In the genomic region with DNA sequence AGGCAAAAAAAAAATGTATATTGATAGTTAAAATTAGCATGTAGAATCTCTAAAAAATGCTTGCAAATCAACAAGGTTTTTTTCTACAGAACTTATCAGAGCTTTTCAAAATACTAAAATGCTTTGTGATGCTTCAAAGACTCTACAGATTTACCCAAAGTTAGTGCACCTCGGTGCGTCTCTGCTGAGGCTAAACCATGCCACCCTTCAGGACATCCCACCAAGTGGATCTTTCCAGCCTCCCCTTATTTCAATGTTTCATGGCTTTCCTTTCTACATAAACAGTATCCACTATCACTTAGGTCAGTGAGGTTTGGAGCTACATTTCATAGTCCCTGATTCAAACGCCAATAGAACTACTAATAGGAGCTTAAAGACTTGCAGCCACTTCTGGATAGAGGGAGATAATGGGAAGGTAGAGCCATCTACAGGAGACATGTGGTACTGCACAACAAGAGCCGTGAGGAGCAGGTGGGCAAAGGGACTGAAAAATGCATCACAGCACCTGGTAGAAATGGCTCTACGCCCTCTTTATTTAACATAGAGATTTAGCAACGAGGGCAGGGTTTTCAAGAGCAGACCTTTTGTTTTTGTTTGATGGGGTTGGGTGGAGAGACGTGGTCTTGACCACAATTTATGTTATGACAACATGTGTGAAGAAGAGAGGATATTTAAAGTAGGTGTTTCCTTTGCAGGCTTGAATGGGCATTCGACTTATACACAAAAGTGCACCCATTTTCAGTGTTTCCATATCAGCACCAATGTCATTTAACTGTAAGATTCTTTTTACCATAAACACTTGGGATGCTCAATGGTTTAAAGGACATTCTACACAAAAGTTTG, we compare ENCODE assay signal across 8 cellular contexts. TPM values are rescaled to one million over a fixed set of nuclear protein-coding genes. Genes with fewer than 3 reads are reported as not detected.
DNase-seq lines count a peak whose midpoint lies in the region; ATAC-seq and TF ChIP-seq lines count a peak whose summit lies in the region.

No MANE protein-coding gene starts in this region.

- H3K9ac ChIP-seq in trophoblast cell (ENCODE audit: low read length) = no peak overlapping the region

- no peak overlapping the region for H3K14ac ChIP-seq in trophoblast cell (ENCODE audit: low read length)

- H3K4me3 ChIP-seq in GM12864 (ENCODE audit: low read depth, low read length) (no peak overlapping the region), trophoblast cell (ENCODE audit: low read depth, low read length) (no peak overlapping the region)

- H3K9me3 ChIP-seq in trophoblast cell (ENCODE audit: insufficient read depth, low read depth, low read length) = no peaks in the 10 kb centered on the region

- TF ChIP-seq CTCF in GM12864 (IDR thresholded peaks at IDR 0.05; ENCODE audit: low read depth, low read length, missing control alignments) = peak; percentile 93

- DNase-seq in AG08395 (ENCODE audit: low spot score) (peak; percentile 74), GM12864 (ENCODE audit: low read depth) (peak; percentile 30), NCI-H345 treated with DMSO at 0.1 percent for 48 hours (lab: John Stamatoyannopoulos, UW; ENCODE audit: unreplicated experiment) (peak; percentile 16), globus pallidus (ENCODE audit: low spot score) (peak; percentile 55), trophoblast cell (peak; percentile 8 to 66)
- DNase-seq in activated T-cell treated with anti-CD3 and anti-CD28 coated beads, Interleukin-2, amount 50 U/mL, for 72 hours = peak; percentile 31 to 47

- no peaks in the 10 kb centered on the region for H3K4me1 ChIP-seq in trophoblast cell (ENCODE audit: control insufficient read depth in 1 of 2, insufficient read depth in 2 of 2, low read length in 2 of 2)

- H4K12ac ChIP-seq in trophoblast cell (ENCODE audit: low read depth, low read length) = no peak overlapping the region

- no peaks in the 10 kb centered on the region for H3K36me3 Mint-ChIP-seq in activated T-cell treated with anti-CD3 and anti-CD28 coated beads, Interleukin-2, amount 50 U/mL, for 72 hours (ENCODE audit: insufficient read depth in 2 of 2)
- no peaks in the 10 kb centered on the region for H3K36me3 Mint-ChIP-seq in stimulated activated memory B cell treated with anti-CD40 and anti-IgM and Interleukin-4, amounts not matched to agents 10 μg/mL and 1 μg/mL and 100 μg/mL, for 72 hours

- H3K4ac ChIP-seq in trophoblast cell (ENCODE audit: low read depth, low read length) = no peak overlapping the region

- H2AK5ac ChIP-seq in trophoblast cell (ENCODE audit: low read length) = no peak overlapping the region

- no peaks in the 10 kb centered on the region for H3K9me3 Mint-ChIP-seq in activated T-cell treated with anti-CD3 and anti-CD28 coated beads, Interleukin-2, amount 50 U/mL, for 72 hours
- H3K9me3 Mint-ChIP-seq in stimulated activated memory B cell treated with anti-CD40 and anti-IgM and Interleukin-4, amounts not matched to agents 10 μg/mL and 1 μg/mL and 100 μg/mL, for 72 hours = no peaks in the 10 kb centered on the region

- no peak overlapping the region for H4K8ac ChIP-seq in trophoblast cell (ENCODE audit: low read depth, low read length)

- H3K27ac ChIP-seq in trophoblast cell (ENCODE audit: low read depth, low read length) = no peak overlapping the region

- H2BK120ac ChIP-seq in trophoblast cell (ENCODE audit: insufficient read depth, low read length, poor library complexity) = no peak overlapping the region

- H2AFZ ChIP-seq in trophoblast cell (ENCODE audit: insufficient read depth, low read length, poor library complexity) = no peak overlapping the region

- H2BK12ac ChIP-seq in trophoblast cell (ENCODE audit: low read length) = no peak overlapping the region

- no CpG with 5 or more reads among the region's 8 CpGs for WGBS in trophoblast cell (ENCODE audit: extremely low coverage, insufficient coverage, insufficient read length)

- no peaks in the 10 kb centered on the region for H3K79me2 ChIP-seq in trophoblast cell (ENCODE audit: control insufficient read depth, insufficient read depth, low read length, poor library complexity)

- ATAC-seq in HG03139 (IDR thresholded peaks at IDR 0.05; ENCODE audit: unreplicated experiment) = peak; percentile 69
- ATAC-seq in activated T-cell treated with anti-CD3 and anti-CD28 coated beads, Interleukin-2, amount 50 U/mL, for 72 hours (replicated peaks in 1 of 2) = peak in 1 of 2 donors; percentile 53
- ATAC-seq in stimulated activated memory B cell treated with anti-CD40 and anti-IgM and Interleukin-4, amounts not matched to agents 10 μg/mL and 1 μg/mL and 100 μg/mL, for 72 hours = no peak

- H3K36me3 ChIP-seq in trophoblast cell (ENCODE audit: control insufficient read depth in 1 of 2, insufficient read depth in 2 of 2, low read length in 2 of 2) = no peaks in the 10 kb centered on the region

- no peaks in the 10 kb centered on the region for H3K27me3 ChIP-seq in trophoblast cell (ENCODE audit: insufficient read depth, low read length)

- no peak overlapping the region for H4K91ac ChIP-seq in trophoblast cell (ENCODE audit: low read depth, low read length)

- H2BK5ac ChIP-seq in trophoblast cell (ENCODE audit: low read depth, low read length, poor library complexity) = no peak overlapping the region

- H3K4me3 Mint-ChIP-seq in activated T-cell treated with anti-CD3 and anti-CD28 coated beads, Interleukin-2, amount 50 U/mL, for 72 hours = no peak overlapping the region
- H3K4me3 Mint-ChIP-seq in stimulated activated memory B cell treated with anti-CD40 and anti-IgM and Interleukin-4, amounts not matched to agents 10 μg/mL and 1 μg/mL and 100 μg/mL, for 72 hours = no peak overlapping the region

- H3K27me3 Mint-ChIP-seq in activated T-cell treated with anti-CD3 and anti-CD28 coated beads, Interleukin-2, amount 50 U/mL, for 72 hours (ENCODE audit: low read depth) = peaks cover 6% of the 10 kb centered on the region
- H3K27me3 Mint-ChIP-seq in stimulated activated memory B cell treated with anti-CD40 and anti-IgM and Interleukin-4, amounts not matched to agents 10 μg/mL and 1 μg/mL and 100 μg/mL, for 72 hours = peaks cover 10% of the 10 kb centered on the region

- H3K4me2 ChIP-seq in trophoblast cell (ENCODE audit: low read length) = no peak overlapping the region

- H3K79me1 ChIP-seq in trophoblast cell (ENCODE audit: low read length) = no peaks in the 10 kb centered on the region

- no peak overlapping the region for H3K18ac ChIP-seq in trophoblast cell (ENCODE audit: low read length)

- H3K27ac Mint-ChIP-seq in activated T-cell treated with anti-CD3 and anti-CD28 coated beads, Interleukin-2, amount 50 U/mL, for 72 hours = no peak overlapping the region
- H3K27ac Mint-ChIP-seq in stimulated activated memory B cell treated with anti-CD40 and anti-IgM and Interleukin-4, amounts not matched to agents 10 μg/mL and 1 μg/mL and 100 μg/mL, for 72 hours = no peak overlapping the region

- H3K23ac ChIP-seq in trophoblast cell (ENCODE audit: low read length) = no peak overlapping the region

- peaks cover 4% of the 10 kb centered on the region for H3K4me1 Mint-ChIP-seq in activated T-cell treated with anti-CD3 and anti-CD28 coated beads, Interleukin-2, amount 50 U/mL, for 72 hours (ENCODE audit: low read depth)
- H3K4me1 Mint-ChIP-seq in stimulated activated memory B cell treated with anti-CD40 and anti-IgM and Interleukin-4, amounts not matched to agents 10 μg/mL and 1 μg/mL and 100 μg/mL, for 72 hours = peaks cover 6% of the 10 kb centered on the region

RNA-seq across cellular contexts. Expression of a gene that starts 56.1 kb away (rescaled TPM):
- not detected for total RNA-seq in activated T-cell treated with anti-CD3 and anti-CD28 coated beads, Interleukin-2, amount 50 U/mL, for 72 hours
- polyA plus RNA-seq in trophoblast cell (2013) = not detected in 2 replicates

Comparison
In these comparisons a context has a peak if more than half of its experiments do, and no peak if none do; other contexts are left out.
1. DNase-seq: peak in every context shown above with its lines; median percentile 74 in AG08395; 55 in globus pallidus; 39 in activated T-cell treated with anti-CD3 and anti-CD28 coated beads, Interleukin-2, amount 50 U/mL, for 72 hours; 37 in trophoblast cell; 30 in GM12864; 16 in NCI-H345 treated with DMSO at 0.1 percent for 48 hours.